ENCODE assay signal across 16 cellular contexts in the genomic region with DNA sequence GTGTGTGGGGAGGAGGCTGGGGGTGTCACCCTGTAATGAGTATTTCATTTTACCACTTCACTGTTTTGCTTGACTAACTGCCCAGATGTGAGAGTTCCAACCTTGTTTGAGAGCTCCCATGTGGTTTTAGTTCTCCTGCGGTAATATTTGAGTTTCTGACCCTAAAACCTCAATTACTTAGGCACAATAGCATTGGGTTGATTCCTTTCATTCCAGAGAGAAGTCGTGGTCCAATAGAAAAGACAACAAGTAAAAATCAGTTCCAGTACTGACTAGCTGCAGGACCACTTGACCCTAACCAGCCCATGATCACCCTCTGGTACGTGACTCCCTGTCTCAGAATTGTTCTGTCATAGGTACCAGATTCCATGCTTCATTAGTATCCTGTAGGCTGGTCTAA.
A peak's percentile ranks its signal among the peaks of the same experiment; 100 is the strongest.
DNase-seq lines count a peak whose midpoint lies in the region; ATAC-seq and FAIRE-seq lines count a peak whose summit lies in the region.
"Had no signal": no experiment of that assay in that cellular context is flagged by ENCODE, and none has a peak within 500 bp of the region (broad histone marks: within the 10 kb centered on the region; RNA-seq: fewer than 3 reads in every experiment).

No MANE protein-coding gene starts in this region.

- H3K27me3 ChIP-seq in BLaER1 = no peaks in the 10 kb centered on the region

- peaks cover 29% of the 10 kb centered on the region for H3K4me1 ChIP-seq in BLaER1

- no peaks in the 10 kb centered on the region for H3K9me3 ChIP-seq in BLaER1

- H3K4me3 ChIP-seq in BLaER1 = no peak overlapping the region

- no peaks in the 10 kb centered on the region for H3K36me3 ChIP-seq in BLaER1

- H3K9ac ChIP-seq in BLaER1 = no peak overlapping the region

- H3K27ac ChIP-seq in BLaER1 = no peak overlapping the region

- H4K20me1 ChIP-seq in BLaER1 = no peaks in the 10 kb centered on the region

- FAIRE-seq in endometrium (lab: Jason Lieb, UNC) = peak; percentile 83

- ATAC-seq in HG03280 (IDR thresholded peaks at IDR 0.05; ENCODE audit: unreplicated experiment) = no peak
- ATAC-seq: activated naive CD4-positive, alpha-beta T cell treated with anti-CD3 and anti-CD28 coated beads, Interleukin-2, amount 50 U/mL, for 72 hours; HCT116; natural killer cell; stimulated activated naive CD8-positive, alpha-beta T cell treated with anti-CD3 and anti-CD28 coated beads, Interleukin-15, Interleukin-2, amounts not matched to agents 100 U/mL and 50 U/mL, for 24 hours had no signal

- peak; percentile 61 for DNase-seq in NCI-H226
- DNase-seq in myocyte (ENCODE audit: low read depth) = peak; percentile 38
- no peak for DNase-seq in dedifferentiated amniotic fluid mesenchymal stem cell (ENCODE audit: extremely low spot score)
- DNase-seq in GDM1 (lab: John Stamatoyannopoulos, UW) = no peak
- DNase-seq in midbrain (lab: John Stamatoyannopoulos, UW) = no peak
- DNase-seq: COR-L47; effector CD4-positive, alpha-beta T cell; natural killer cell; NCI-H2029 treated with DMSO at 0.1 percent for 48 hours; NCI-H526 treated with DMSO at 0.1 percent for 48 hours; stimulated activated naive CD8-positive, alpha-beta T cell treated with anti-CD3 and anti-CD28 coated beads, Interleukin-15, Interleukin-2, amounts not matched to agents 100 U/mL and 50 U/mL, for 24 hours had no signal

- peak overlapping the region; percentile 48 for H3K4me2 ChIP-seq in BLaER1

Comparison
In these comparisons a context has a peak if more than half of its experiments do, and no peak if none do; other contexts are left out.
1. DNase-seq: peak in NCI-H226 (single experiment) and myocyte (single experiment); none in dedifferentiated amniotic fluid mesenchymal stem cell (single experiment), GDM1 (single experiment) and midbrain (single experiment).